In the genomic region with DNA sequence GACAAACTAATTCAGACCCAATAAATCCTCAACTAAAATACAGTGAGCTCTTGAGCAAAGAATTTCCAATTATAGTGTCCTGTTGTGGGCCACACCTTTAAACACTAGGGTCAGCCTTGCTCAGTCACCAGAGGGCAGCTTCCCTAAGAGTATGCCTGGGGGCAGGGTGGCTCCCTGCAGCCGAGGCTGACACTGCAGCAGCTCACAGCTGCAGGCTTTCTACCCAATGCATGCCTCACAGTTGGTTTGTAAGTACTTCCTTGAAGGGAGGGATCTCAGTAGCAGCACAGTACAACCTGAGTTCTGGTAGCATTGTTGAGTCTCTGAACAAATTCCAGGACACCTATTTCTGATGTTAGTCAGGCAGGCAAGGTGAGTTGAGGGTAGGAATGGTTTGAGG, we compare ENCODE assay signal across 13 cellular contexts.
DNase-seq lines count a peak whose midpoint lies in the region; ATAC-seq, FAIRE-seq and TF ChIP-seq lines count a peak whose summit lies in the region.
"Had no signal": no experiment of that assay in that cellular context is flagged by ENCODE, and none has a peak within 500 bp of the region (broad histone marks: within the 10 kb centered on the region; RNA-seq: fewer than 3 reads in every experiment).

No MANE protein-coding gene starts in this region.

- H3K36me3 Mint-ChIP-seq in endodermal cell (ENCODE audit: low read depth) (no peaks in the 10 kb centered on the region), mesothelial cell of epicardium (peaks cover 2% of the 10 kb centered on the region)
- H3K36me3 Mint-ChIP-seq: activated CD8-positive, alpha-beta memory T cell treated with anti-CD3 and anti-CD28 coated beads, Interleukin-2, amount 10 ng/mL, durations not matched to agents 7 days and 5 days had no signal

- ATAC-seq in pancreas (peak in 3 of 4 donors; percentile 62 to 85 (median 65)), HG02759 (IDR thresholded peaks at IDR 0.05; ENCODE audit: unreplicated experiment) (no peak), GM18861 (IDR thresholded peaks at IDR 0.05; ENCODE audit: unreplicated experiment) (no peak)
- ATAC-seq: activated CD8-positive, alpha-beta memory T cell treated with anti-CD3 and anti-CD28 coated beads, Interleukin-2, amount 10 ng/mL, durations not matched to agents 7 days and 5 days had no signal

- WGBS in endodermal cell (ENCODE audit: insufficient coverage in 1 of 2, insufficient read length in 1 of 2), 2 experiments, result 0% methylated on average over 1 of the region's 1 CpG; no CpG with 5 or more reads in 1 of the 2 experiments
- WGBS in pancreas, 2 donors, result 0 to 4% methylated on average over 1 of the region's 1 CpG

- DNase-seq in Daoy (ENCODE audit: low read depth) (peak; percentile 2), NCI-H2196 (lab: John Stamatoyannopoulos, UW; ENCODE audit: unreplicated experiment) (peak; percentile 49), endodermal cell (peak; percentile 85), pancreas (peak in 1 of 6 donors; percentile 17), RPMI8226 (no peak), mesothelial cell of epicardium (ENCODE audit: low spot score in 2 of 2, unreplicated experiment in 2 of 2) (no peak)
- DNase-seq: activated CD8-positive, alpha-beta memory T cell treated with anti-CD3 and anti-CD28 coated beads, Interleukin-2, amount 10 ng/mL, durations not matched to agents 7 days and 5 days; DMS 273 treated with DMSO at 0.1 percent for 48 hours; NCI-H345 had no signal

- H3K9me3 Mint-ChIP-seq in endodermal cell (peaks cover 10% of the 10 kb centered on the region), mesothelial cell of epicardium (peaks cover 11% of the 10 kb centered on the region)
- H3K9me3 Mint-ChIP-seq: T-helper 1 cell treated with Interleukin-12 subunit alpha and Interleukin-12 subunit beta and Interleukin-4 antibody, amounts not matched to agents 30 μg/mL and 1 μg/mL, for 36 hours had no signal

- H3K4me3 ChIP-seq in endodermal cell (ENCODE audit: low read length) (no peak overlapping the region), pancreas (no peak overlapping the region)

- H3K27ac Mint-ChIP-seq in endodermal cell, result no peak overlapping the region
- H3K27ac Mint-ChIP-seq in mesothelial cell of epicardium, result no peak overlapping the region
- H3K27ac Mint-ChIP-seq: activated CD8-positive, alpha-beta memory T cell treated with anti-CD3 and anti-CD28 coated beads, Interleukin-2, amount 10 ng/mL, durations not matched to agents 7 days and 5 days; T-helper 1 cell treated with Interleukin-12 subunit alpha and Interleukin-12 subunit beta and Interleukin-4 antibody, amounts not matched to agents 30 μg/mL and 1 μg/mL, for 36 hours had no signal

- H3K27me3 ChIP-seq in endodermal cell (ENCODE audit: control insufficient read depth, insufficient read depth, low read length, poor library complexity, severe bottlenecking), result no peaks in the 10 kb centered on the region
- no peaks in the 10 kb centered on the region for H3K27me3 ChIP-seq in pancreas

- no peak overlapping the region for H3K27ac ChIP-seq in endodermal cell (ENCODE audit: low read depth, low read length)
- H3K27ac ChIP-seq in pancreas, result no peak overlapping the region

- H3K4me1 Mint-ChIP-seq in endodermal cell (peaks cover 13% of the 10 kb centered on the region), mesothelial cell of epicardium (peaks cover 27% of the 10 kb centered on the region)
- H3K4me1 Mint-ChIP-seq: activated CD8-positive, alpha-beta memory T cell treated with anti-CD3 and anti-CD28 coated beads, Interleukin-2, amount 10 ng/mL, durations not matched to agents 7 days and 5 days had no signal

- H3K27me3 Mint-ChIP-seq in endodermal cell (ENCODE audit: insufficient read depth), result no peaks in the 10 kb centered on the region
- no peaks in the 10 kb centered on the region for H3K27me3 Mint-ChIP-seq in mesothelial cell of epicardium (ENCODE audit: low read depth)
- H3K27me3 Mint-ChIP-seq: activated CD8-positive, alpha-beta memory T cell treated with anti-CD3 and anti-CD28 coated beads, Interleukin-2, amount 10 ng/mL, durations not matched to agents 7 days and 5 days had no signal

- H3K36me3 ChIP-seq in endodermal cell (ENCODE audit: control insufficient read depth, insufficient read depth, low read length) (no peaks in the 10 kb centered on the region), pancreas (no peaks in the 10 kb centered on the region)

- H3K9ac ChIP-seq in endodermal cell (ENCODE audit: extremely low read depth, low read length, poor library complexity, severe bottlenecking), result no peak overlapping the region

- no peak overlapping the region for H3K4me3 Mint-ChIP-seq in endodermal cell
- H3K4me3 Mint-ChIP-seq in mesothelial cell of epicardium, result no peak overlapping the region
- H3K4me3 Mint-ChIP-seq: activated CD8-positive, alpha-beta memory T cell treated with anti-CD3 and anti-CD28 coated beads, Interleukin-2, amount 10 ng/mL, durations not matched to agents 7 days and 5 days; T-helper 1 cell treated with Interleukin-12 subunit alpha and Interleukin-12 subunit beta and Interleukin-4 antibody, amounts not matched to agents 30 μg/mL and 1 μg/mL, for 36 hours had no signal

- H3K9me3 ChIP-seq in endodermal cell (ENCODE audit: control insufficient read depth, low read length), result no peaks in the 10 kb centered on the region
- no peaks in the 10 kb centered on the region for H3K9me3 ChIP-seq in pancreas

- intact Hi-C loops in pancreas (cut with DNase I), result no loop called here

- no peaks in the 10 kb centered on the region for H3K4me1 ChIP-seq in endodermal cell (ENCODE audit: control insufficient read depth, insufficient read depth, low read length)
- peaks cover 0 to 6% (median 0%) of the 10 kb centered on the region in 3 donors for H3K4me1 ChIP-seq in pancreas

- TF ChIP-seq CTCF in endodermal cell (conservative IDR thresholded peaks at IDR 0.05) (peak; percentile 56), pancreas (IDR thresholded peaks at IDR 0.05) (no peak), mesothelial cell of epicardium (IDR thresholded peaks at IDR 0.05; ENCODE audit: unreplicated experiment) (no peak)

- FAIRE-seq in pancreas (lab: Jason Lieb, UNC), result no peak
- FAIRE-seq: endothelial cell of umbilical vein had no signal

Comparison
In these comparisons a context has a peak if more than half of its experiments do, and no peak if none do; other contexts are left out.
1. DNase-seq: peak in Daoy (single experiment), NCI-H2196 (single experiment) and endodermal cell (single experiment); none in RPMI8226 (single experiment) and mesothelial cell of epicardium (0 of 2).
2. ATAC-seq: peak in pancreas (3 of 4); none in HG02759 (single experiment) and GM18861 (single experiment).